ENCODE assay signal across 20 cellular contexts in the genomic region with DNA sequence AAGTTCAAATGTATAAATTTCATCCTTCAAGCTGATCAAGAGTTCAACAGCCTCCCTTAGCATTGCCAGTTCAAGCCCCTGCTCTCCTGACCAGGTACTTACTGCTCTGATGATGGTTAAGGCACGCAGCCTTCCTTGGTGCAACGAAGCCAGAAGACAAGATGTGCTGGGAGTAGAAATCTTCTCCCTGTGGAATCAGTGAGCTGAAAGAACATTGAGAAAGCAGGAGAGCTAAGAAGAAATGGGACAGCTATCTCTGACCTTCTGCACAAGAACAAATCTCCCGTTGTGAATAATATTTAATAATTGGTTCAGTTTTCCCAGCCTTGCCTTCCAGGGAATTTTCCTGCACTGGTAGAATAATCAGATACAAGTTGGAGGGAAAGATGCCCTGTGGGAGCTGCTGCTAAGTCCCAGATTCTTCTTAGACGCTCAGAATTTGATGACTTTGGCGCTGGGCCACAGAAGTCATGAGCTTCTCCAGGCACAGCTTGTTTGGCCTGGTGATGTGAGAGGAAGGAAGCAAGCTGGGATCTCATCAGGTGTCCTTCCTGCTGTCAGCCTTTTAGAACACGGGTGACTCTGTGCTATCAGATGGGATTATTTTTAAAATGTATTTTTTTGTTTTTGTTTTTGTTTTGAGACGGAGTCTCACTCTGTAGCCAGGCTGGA.
DNase-seq lines count a peak whose midpoint lies in the region; ATAC-seq and TF ChIP-seq lines count a peak whose summit lies in the region.
"Had no signal": no experiment of that assay in that cellular context is flagged by ENCODE, and none has a peak within 500 bp of the region (broad histone marks: within the 10 kb centered on the region; RNA-seq: fewer than 3 reads in every experiment).

No MANE protein-coding gene starts in this region.

- no peaks in the 10 kb centered on the region for H3K9me3 ChIP-seq in testis
- H3K9me3 ChIP-seq: BLaER1 treated with 17β-estradiol and CSF1 and Interleukin-3, amounts not matched to agents 10 nM and 100 nM; thoracic aorta had no signal

- TF ChIP-seq CTCF in LNCaP clone FGC (IDR thresholded peaks at IDR 0.05; ENCODE audit: control insufficient read depth, extremely low read depth, insufficient read depth) (no peak), brain microvascular endothelial cell (IDR thresholded peaks at IDR 0.05; ENCODE audit: low read depth, low read length, missing control alignments) (no peak), testis (IDR thresholded peaks at IDR 0.05) (no peak)

- H3K4me3 ChIP-seq in LNCaP clone FGC (ENCODE audit: low read depth, low read length) (no peak overlapping the region), brain microvascular endothelial cell (ENCODE audit: low read depth, low read length) (no peak overlapping the region), testis (no peak overlapping the region)
- H3K4me3 ChIP-seq: BLaER1 treated with 17β-estradiol and CSF1 and Interleukin-3, amounts not matched to agents 10 nM and 100 nM; hepatocyte; neural progenitor cell; thoracic aorta had no signal

- peak in 1 of 2 donors; percentile 49 for ATAC-seq in left cardiac atrium
- ATAC-seq: esophagus mucosa had no signal

- in situ Hi-C loops in brain microvascular endothelial cell (cut with HindIII; ENCODE audit: low pct_ligation_motif_present, low sequenced_read_pairs) = no loop called here

- H3K27ac Mint-ChIP-seq in activated naive CD8-positive, alpha-beta T cell treated with anti-CD3 and anti-CD28 coated beads for 36 hours = no peak overlapping the region
- H3K27ac Mint-ChIP-seq: neural progenitor cell had no signal

- H3K4me3 Mint-ChIP-seq in activated naive CD8-positive, alpha-beta T cell treated with anti-CD3 and anti-CD28 coated beads for 36 hours = no peak overlapping the region
- H3K4me3 Mint-ChIP-seq: neural progenitor cell had no signal

- H3K27me3 Mint-ChIP-seq in activated naive CD8-positive, alpha-beta T cell treated with anti-CD3 and anti-CD28 coated beads for 36 hours = no peaks in the 10 kb centered on the region

- no peaks in the 10 kb centered on the region for H3K4me1 Mint-ChIP-seq in activated naive CD8-positive, alpha-beta T cell treated with anti-CD3 and anti-CD28 coated beads for 36 hours
- H3K4me1 Mint-ChIP-seq: neural progenitor cell had no signal

- H3K4me1 ChIP-seq in testis = no peaks in the 10 kb centered on the region
- H3K4me1 ChIP-seq: BLaER1 treated with 17β-estradiol and CSF1 and Interleukin-3, amounts not matched to agents 10 nM and 100 nM; neural progenitor cell had no signal

- intact Hi-C loops in left cardiac atrium (cut with DNase I) = no loop called here
- intact Hi-C loops in testis (cut with DNase I; ENCODE audit: low total_unique reads) = no loop called here

- H3K27me3 ChIP-seq in brain microvascular endothelial cell (replicated peaks) = no peaks in the 10 kb centered on the region
- no peaks in the 10 kb centered on the region for H3K27me3 ChIP-seq in testis
- H3K27me3 ChIP-seq: BLaER1 treated with 17β-estradiol and CSF1 and Interleukin-3, amounts not matched to agents 10 nM and 100 nM; hepatocyte; neural progenitor cell had no signal

- H3K27ac ChIP-seq in brain microvascular endothelial cell (no peak overlapping the region), testis (no peak overlapping the region)
- H3K27ac ChIP-seq: BLaER1 treated with 17β-estradiol and CSF1 and Interleukin-3, amounts not matched to agents 10 nM and 100 nM; hepatocyte; HL-60; neural progenitor cell; RWPE1; thoracic aorta; WERI-Rb-1 had no signal

- H3K36me3 ChIP-seq in brain microvascular endothelial cell (replicated peaks) = no peaks in the 10 kb centered on the region
- H3K36me3 ChIP-seq in testis (ENCODE audit: low read depth, missing control alignments) = no peaks in the 10 kb centered on the region
- H3K36me3 ChIP-seq: neural progenitor cell, thoracic aorta, WERI-Rb-1 had no signal

- peak; percentile 22 for DNase-seq in LNCaP clone FGC (ENCODE audit: low read depth)
- DNase-seq in brain microvascular endothelial cell = peak; percentile 52
- DNase-seq in left cardiac atrium = peak; percentile 62
- peak; percentile 67 for DNase-seq in testis
- DNase-seq in occipital lobe (lab: John Stamatoyannopoulos, UW) = no peak
- no peak for DNase-seq in activated naive CD8-positive, alpha-beta T cell treated with anti-CD3 and anti-CD28 coated beads for 36 hours
- no peak for DNase-seq in activated effector memory CD4-positive, alpha-beta T cell treated with Interleukin-2 at 50 U/mL for 16 hours
- DNase-seq: cortex of kidney; KG1; NCI-H1092 treated with DMSO at 0.1 percent for 48 hours; stimulated activated CD4-positive, alpha-beta T cell treated with anti-CD3 and anti-CD28 coated beads, Interleukin-4, amount 100 ng/mL, for 1 hour; stimulated activated CD8-positive, alpha-beta memory T cell treated with anti-CD3 and anti-CD28 coated beads, Interleukin-4, amount 100 ng/mL, for 48 hours; WERI-Rb-1 had no signal

- no peaks in the 10 kb centered on the region for H3K9me3 Mint-ChIP-seq in activated naive CD8-positive, alpha-beta T cell treated with anti-CD3 and anti-CD28 coated beads for 36 hours
- H3K9me3 Mint-ChIP-seq: neural progenitor cell had no signal

- H3K36me3 Mint-ChIP-seq in activated naive CD8-positive, alpha-beta T cell treated with anti-CD3 and anti-CD28 coated beads for 36 hours = peaks cover 6% of the 10 kb centered on the region
- H3K36me3 Mint-ChIP-seq: neural progenitor cell had no signal

- no peak for TF ChIP-seq POLR2A in testis (IDR thresholded peaks at IDR 0.05)

- WGBS in testis, 2 donors = 42 to 45% methylated on average over 7 of the region's 7 CpGs

Comparison
In these comparisons a context has a peak if more than half of its experiments do, and no peak if none do; other contexts are left out.
1. DNase-seq: peak in LNCaP clone FGC (single experiment), brain microvascular endothelial cell (single experiment), left cardiac atrium (single experiment) and testis (single experiment); none in occipital lobe (single experiment), activated naive CD8-positive, alpha-beta T cell treated with anti-CD3 and anti-CD28 coated beads for 36 hours (single experiment) and activated effector memory CD4-positive, alpha-beta T cell treated with Interleukin-2 at 50 U/mL for 16 hours (single experiment).